ENCODE assay signal across 1 cellular context in genomic region chr11:61713464-61713863, GRCh38.
TF ChIP-seq lines count a peak whose summit lies in the region.

No MANE protein-coding gene starts in this region.

TF ChIP-seq in IMR-90, 13 proteins besides CTCF, POLR2A, EP300 and RAD21:
- no peak for TF ChIP-seq MAZ (IDR thresholded peaks at IDR 0.05; ENCODE audit: borderline replicate concordance, low read depth, low read length)
- no peak for TF ChIP-seq FOS (IDR thresholded peaks at IDR 0.05; ENCODE audit: low read depth, low read length)
- TF ChIP-seq CEBPB (IDR thresholded peaks at IDR 0.05; ENCODE audit: low read depth, low read length): no peak
- TF ChIP-seq MXI1 (IDR thresholded peaks at IDR 0.05; ENCODE audit: borderline replicate concordance, low read depth, low read length): no peak
- TF ChIP-seq USF2 (IDR thresholded peaks at IDR 0.05; ENCODE audit: low read depth, low read length): no peak
- no peak for TF ChIP-seq RCOR1 (IDR thresholded peaks at IDR 0.05; ENCODE audit: insufficient replicate concordance, low read length)
- TF ChIP-seq BHLHE40 (IDR thresholded peaks at IDR 0.05; ENCODE audit: low read depth, low read length): no peak
- TF ChIP-seq NFE2L2 (IDR thresholded peaks at IDR 0.05; ENCODE audit: low read depth, low read length): no peak
- TF ChIP-seq CHD1 (IDR thresholded peaks at IDR 0.05; ENCODE audit: low read depth, low read length): no peak
- no peak for TF ChIP-seq ELK1 (IDR thresholded peaks at IDR 0.05; ENCODE audit: borderline replicate concordance, low read depth, low read length)
- TF ChIP-seq RFX5 (IDR thresholded peaks at IDR 0.05; ENCODE audit: low read depth, low read length): no peak
- TF ChIP-seq MAFK (IDR thresholded peaks at IDR 0.05; ENCODE audit: low read depth, low read length): no peak
- no peak for TF ChIP-seq SMC3 (IDR thresholded peaks at IDR 0.05; ENCODE audit: low read depth, low read length)
